In the genomic region with DNA sequence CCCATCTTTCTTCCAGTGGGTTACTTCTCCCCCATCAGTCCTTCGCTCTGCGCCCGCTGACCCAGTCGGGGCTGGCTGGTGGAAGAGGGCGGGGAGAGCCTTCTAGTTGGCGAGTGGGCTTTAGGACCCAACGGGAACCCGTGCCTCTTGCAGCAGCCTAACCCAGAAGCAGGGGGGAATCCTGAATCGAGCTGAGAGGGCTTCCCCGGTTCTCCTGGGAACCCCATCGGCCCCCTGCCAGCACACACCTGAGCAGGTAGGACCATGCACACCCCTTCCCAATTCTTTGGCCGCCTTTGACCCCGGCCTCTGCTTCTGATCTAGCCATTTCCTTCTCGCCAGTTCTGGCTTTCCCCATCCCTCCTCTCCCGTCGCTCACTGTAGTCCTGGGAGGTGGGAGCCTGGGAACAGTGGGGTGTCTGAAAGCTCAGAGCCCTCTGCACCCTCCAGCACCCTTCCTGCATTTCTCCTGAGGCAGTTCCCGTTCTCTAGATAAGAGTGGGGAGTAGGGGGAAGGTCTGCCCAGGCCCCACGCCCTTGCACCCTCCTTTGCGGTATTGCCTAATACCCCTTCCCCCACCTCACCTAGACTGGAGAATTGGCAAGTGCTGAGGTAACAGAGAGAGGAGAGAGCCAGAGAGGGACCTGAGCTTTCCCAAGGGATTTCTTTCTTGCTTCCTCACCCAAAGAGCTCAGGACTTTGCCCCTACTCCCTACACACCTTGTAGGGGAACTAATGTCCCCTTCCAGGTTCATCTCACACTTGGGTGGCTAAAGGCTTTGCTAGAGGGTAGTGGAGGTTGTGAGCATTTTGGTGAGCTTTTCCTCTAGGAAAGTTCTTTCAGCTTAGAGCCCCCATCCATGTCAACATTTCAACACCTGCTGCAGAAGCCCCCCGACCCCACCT, we compare ENCODE assay signal across 8 cellular contexts. TPM values are rescaled to one million over a fixed set of nuclear protein-coding genes. Genes with fewer than 3 reads are reported as not detected.
DNase-seq lines count a peak whose midpoint lies in the region; ATAC-seq and TF ChIP-seq lines count a peak whose summit lies in the region.

Gene RARA, plus strand, starts transcription at position 150 of the 907 bp plus-strand sequence. CDS start 22,039 bp downstream, outside the sequence.

- POLR2A ChIA-PET in activated CD8-positive, alpha-beta memory T cell treated with anti-CD3 and anti-CD28 coated beads for 36 hours (lab: Charles Lee): interaction anchor here (0.9 to 2.0 kb wide), 2 partner anchors 26 to 108 kb away, joined by 4 read pairs; partner anchors contain the start of gene TOP2A

- H3K9me3 ChIP-seq in CD4-positive, CD25-positive, alpha-beta regulatory T cell (ENCODE audit: control insufficient read depth in 2 of 2, low read length in 2 of 2): no peaks in the 10 kb centered on the region
- no peaks in the 10 kb centered on the region for H3K9me3 ChIP-seq in neutrophil

- H3K4me1 ChIP-seq in CD4-positive, CD25-positive, alpha-beta regulatory T cell (ENCODE audit: control insufficient read depth, insufficient read depth, low read length, poor library complexity, severe bottlenecking): peaks cover 41% of the 10 kb centered on the region
- H3K4me1 ChIP-seq in neutrophil (ENCODE audit: control insufficient read depth in 1 of 2, insufficient read depth in 1 of 2, low read depth in 1 of 2, low read length in 1 of 2): peaks cover 73% of the 10 kb centered on the region in 2 experiments

- H3K27me3 ChIP-seq in CD4-positive, CD25-positive, alpha-beta regulatory T cell (ENCODE audit: control insufficient read depth, insufficient read depth, low read length): no peaks in the 10 kb centered on the region
- no peaks in the 10 kb centered on the region for H3K27me3 ChIP-seq in neutrophil

- ATAC-seq in CD4-positive, CD25-positive, alpha-beta regulatory T cell (ENCODE audit: low read depth in 2 of 2): peak in 1 of 2 donors; percentile 37
- ATAC-seq in GM18519 (IDR thresholded peaks at IDR 0.05; ENCODE audit: low FRiP score, unreplicated experiment) (no peak), HG03139 (IDR thresholded peaks at IDR 0.05; ENCODE audit: unreplicated experiment) (no peak)

- no peak within 1 kb of the TSS for H3K27ac ChIP-seq in CD4-positive, CD25-positive, alpha-beta regulatory T cell (ENCODE audit: insufficient read depth, low read length, poor library complexity, severe bottlenecking)
- H3K27ac ChIP-seq in neutrophil: peak within 1 kb of the TSS; percentile 64

- H3K4me1 Mint-ChIP-seq in CD4-positive, CD25-positive, alpha-beta regulatory T cell: peaks cover 0 to 24% (median 21%) of the 10 kb centered on the region in 4 donors

- no peaks in the 10 kb centered on the region for H3K27me3 Mint-ChIP-seq in CD4-positive, CD25-positive, alpha-beta regulatory T cell

- H3K4me3 ChIP-seq in CD4-positive, CD25-positive, alpha-beta regulatory T cell (ENCODE audit: low read depth, low read length): no peak within 1 kb of the TSS
- H3K4me3 ChIP-seq in neutrophil (ENCODE audit: low read depth in 1 of 2, low read length in 1 of 2): peak within 1 kb of the TSS; percentile 52 to 59

- H3K36me3 ChIP-seq in CD4-positive, CD25-positive, alpha-beta regulatory T cell (ENCODE audit: control insufficient read depth, insufficient read depth, low read length): no peaks in the 10 kb centered on the region
- H3K36me3 ChIP-seq in neutrophil: no peaks in the 10 kb centered on the region

- TF ChIP-seq CTCF in neutrophil (IDR thresholded peaks at IDR 0.05): no peak

- no peaks in the 10 kb centered on the region for H3K9me3 Mint-ChIP-seq in CD4-positive, CD25-positive, alpha-beta regulatory T cell

- H3K27ac Mint-ChIP-seq in CD4-positive, CD25-positive, alpha-beta regulatory T cell: no peak within 1 kb of the TSS

- peak within 1 kb of the TSS in 2 of 4 donors; percentile 15 to 57 for H3K4me3 Mint-ChIP-seq in CD4-positive, CD25-positive, alpha-beta regulatory T cell

- no peaks in the 10 kb centered on the region for H3K36me3 Mint-ChIP-seq in CD4-positive, CD25-positive, alpha-beta regulatory T cell

- no peak for DNase-seq in CD4-positive, CD25-positive, alpha-beta regulatory T cell
- DNase-seq in HT-29 (ENCODE audit: low spot score) (peak; percentile 58), globus pallidus (ENCODE audit: low spot score) (peak; percentile 49)
- DNase-seq in activated effector memory CD4-positive, alpha-beta T cell treated with Interleukin-2 at 50 U/mL for 16 hours: no peak

- CTCF ChIA-PET in activated CD8-positive, alpha-beta memory T cell treated with anti-CD3 and anti-CD28 coated beads for 36 hours (lab: Charles Lee): interaction anchor here (0.6 to 2.3 kb wide), 10 partner anchors 8 to 112 kb away, joined by 3 to 15 read pairs (median 4); no protein-coding TSS in a partner anchor

RNA-seq across cellular contexts. Expression of gene RARA, which starts in this region (rescaled TPM):
- total RNA-seq in CD4-positive, CD25-positive, alpha-beta regulatory T cell: 126 TPM
- polyA plus RNA-seq in CD4-positive, CD25-positive, alpha-beta regulatory T cell: 10 to 100 TPM in 3 of 4 donors, 1 to 10 TPM in 1; 7.3 to 14.5 (median 12.6) TPM
- total RNA-seq in HT-29 (2014; rRNA removed; shearing (Covaris generic)): 40.0 and 44.5 TPM in 2 replicates
- total RNA-seq in activated CD8-positive, alpha-beta memory T cell treated with anti-CD3 and anti-CD28 coated beads for 36 hours: 10 to 100 TPM; 28.6 to 29.7 TPM

Comparison
In these comparisons a context has a peak if more than half of its experiments do, and no peak if none do; other contexts are left out.
1. DNase-seq: peak in HT-29 (single experiment) and globus pallidus (single experiment); none in CD4-positive, CD25-positive, alpha-beta regulatory T cell (0 of 3) and activated effector memory CD4-positive, alpha-beta T cell treated with Interleukin-2 at 50 U/mL for 16 hours (single experiment).